ENCODE assay signal across 7 cellular contexts in genomic region chr3:131537531-131537930, GRCh38.
"Had no signal": no experiment of that assay in that cellular context is flagged by ENCODE, and none has a peak within 500 bp of the region (broad histone marks: within the 10 kb centered on the region; RNA-seq: fewer than 3 reads in every experiment).

No MANE protein-coding gene starts in this region.

- FAIRE-seq: G401.6, GM12878, GM12891, GM18507, GM19239 had no signal

- DNase-seq: GDM1, GF-D8 had no signal

- ATAC-seq: GM12878 had no signal
